Comparison of ENCODE assay signal across 9 cellular contexts in genomic region chr9:133048595-133048994, GRCh38. TPM values are rescaled to one million over a fixed set of nuclear protein-coding genes. Genes with fewer than 3 reads are reported as not detected.
DNase-seq lines count a peak whose midpoint lies in the region; ATAC-seq and TF ChIP-seq lines count a peak whose summit lies in the region.
"Had no signal": no experiment of that assay in that cellular context is flagged by ENCODE, and none has a peak within 500 bp of the region (broad histone marks: within the 10 kb centered on the region; RNA-seq: fewer than 3 reads in every experiment).

No MANE protein-coding gene starts in this region.

- TF ChIP-seq CTCF in PC-3 (conservative IDR thresholded peaks at IDR 0.05; ENCODE audit: low read depth, low read length) (peak; percentile 43), endodermal cell (conservative IDR thresholded peaks at IDR 0.05) (peak; percentile 70)

- no peaks in the 10 kb centered on the region for H4K20me1 ChIP-seq in PC-3 (ENCODE audit: low read length)

- peaks cover 2% of the 10 kb centered on the region for H3K4me1 Mint-ChIP-seq in activated naive CD8-positive, alpha-beta T cell treated with anti-CD3 and anti-CD28 coated beads, Interleukin-2, amount 10 ng/mL, durations not matched to agents 7 days and 5 days
- H3K4me1 Mint-ChIP-seq in activated naive CD8-positive, alpha-beta T cell treated with anti-CD3 and anti-CD28 coated beads for 36 hours, result peaks cover 4% of the 10 kb centered on the region
- H3K4me1 Mint-ChIP-seq in endodermal cell, result no peaks in the 10 kb centered on the region

- no peak overlapping the region for H2AFZ ChIP-seq in PC-3 (ENCODE audit: low read length)

- H3K4me1 ChIP-seq in PC-3 (ENCODE audit: insufficient read depth, low read length) (no peaks in the 10 kb centered on the region), endodermal cell (ENCODE audit: control insufficient read depth, insufficient read depth, low read length) (no peaks in the 10 kb centered on the region)

- H3K9me3 ChIP-seq in PC-3 (ENCODE audit: low read length), result no peaks in the 10 kb centered on the region
- no peaks in the 10 kb centered on the region for H3K9me3 ChIP-seq in endodermal cell (ENCODE audit: control insufficient read depth, low read length)
- H3K9me3 ChIP-seq: neutrophil had no signal

- H3K27ac Mint-ChIP-seq in activated naive CD8-positive, alpha-beta T cell treated with anti-CD3 and anti-CD28 coated beads, Interleukin-2, amount 10 ng/mL, durations not matched to agents 7 days and 5 days, result no peak overlapping the region
- no peak overlapping the region for H3K27ac Mint-ChIP-seq in activated naive CD8-positive, alpha-beta T cell treated with anti-CD3 and anti-CD28 coated beads for 36 hours
- H3K27ac Mint-ChIP-seq in endodermal cell, result no peak overlapping the region

- H3K27me3 ChIP-seq in PC-3 (ENCODE audit: low read length) (no peaks in the 10 kb centered on the region), endodermal cell (ENCODE audit: control insufficient read depth, insufficient read depth, low read length, poor library complexity, severe bottlenecking) (no peaks in the 10 kb centered on the region)
- H3K27me3 ChIP-seq: neutrophil had no signal

- no peaks in the 10 kb centered on the region for H3K27me3 Mint-ChIP-seq in activated naive CD8-positive, alpha-beta T cell treated with anti-CD3 and anti-CD28 coated beads, Interleukin-2, amount 10 ng/mL, durations not matched to agents 7 days and 5 days
- H3K27me3 Mint-ChIP-seq in activated naive CD8-positive, alpha-beta T cell treated with anti-CD3 and anti-CD28 coated beads for 36 hours, result no peaks in the 10 kb centered on the region
- no peaks in the 10 kb centered on the region for H3K27me3 Mint-ChIP-seq in endodermal cell (ENCODE audit: insufficient read depth)

- no peak overlapping the region for H3K4me2 ChIP-seq in PC-3 (ENCODE audit: low read length)

- no peaks in the 10 kb centered on the region for H3K79me2 ChIP-seq in PC-3 (ENCODE audit: low read length)

- CTCF ChIA-PET in PC-3 (lab: Charles Lee), result no interaction called here

- H3K27ac ChIP-seq in PC-3 (ENCODE audit: low read length) (no peak overlapping the region), endodermal cell (ENCODE audit: low read depth, low read length) (no peak overlapping the region)
- H3K27ac ChIP-seq: neutrophil had no signal

- 82 to 100% methylated on average over 2 to 5 of the region's 5 CpGs for WGBS in endodermal cell (ENCODE audit: insufficient coverage in 1 of 2, insufficient read length in 1 of 2), 2 experiments

- no peaks in the 10 kb centered on the region for H3K9me2 ChIP-seq in PC-3 (replicated peaks; ENCODE audit: low read length)

- peaks cover 16% of the 10 kb centered on the region for H3K36me3 Mint-ChIP-seq in activated naive CD8-positive, alpha-beta T cell treated with anti-CD3 and anti-CD28 coated beads, Interleukin-2, amount 10 ng/mL, durations not matched to agents 7 days and 5 days
- peaks cover 13% of the 10 kb centered on the region for H3K36me3 Mint-ChIP-seq in activated naive CD8-positive, alpha-beta T cell treated with anti-CD3 and anti-CD28 coated beads for 36 hours
- peaks cover 74% of the 10 kb centered on the region for H3K36me3 Mint-ChIP-seq in endodermal cell (ENCODE audit: low read depth)

- POLR2A ChIA-PET in activated naive CD8-positive, alpha-beta T cell treated with anti-CD3 and anti-CD28 coated beads, Interleukin-2, amount 10 ng/mL, durations not matched to agents 7 days and 5 days (lab: Charles Lee), result interaction anchor here (1.1 to 1.2 kb wide), 3 partner anchors 18 to 99 kb away, joined by 3 to 4 read pairs (median 3); partner anchors contain the start of gene GTF3C5
- POLR2A ChIA-PET in PC-3 (lab: Charles Lee; ENCODE audit: unreplicated experiment), result no interaction called here

- no peak overlapping the region for H3K4me3 ChIP-seq in PC-3 (ENCODE audit: low read length)
- no peak overlapping the region for H3K4me3 ChIP-seq in endodermal cell (ENCODE audit: low read length)

- no peak overlapping the region for H3K9ac ChIP-seq in PC-3 (ENCODE audit: low read length)
- no peak overlapping the region for H3K9ac ChIP-seq in endodermal cell (ENCODE audit: extremely low read depth, low read length, poor library complexity, severe bottlenecking)

- no TSS peak for BruUV-seq in PC-3 (replicated peaks; lab: Mats Ljungman, UMichigan)

- intact Hi-C loops in PC-3 (cut with micrococcal nuclease), result loop anchor here (2.0 kb wide), 1 partner anchor 98 kb away; no protein-coding TSS in a partner anchor
- intact Hi-C loops in posterior cingulate gyrus (cut with DNase I), result loop anchor here (2.0 to 5.0 kb wide), 2 partner anchors 54 to 98 kb away; no protein-coding TSS in a partner anchor
- intact Hi-C loops in posterior vena cava (cut with DNase I), result loop anchor here in 1 of 2 donors (10.0 kb wide), 1 partner anchor 96 kb away; no protein-coding TSS in a partner anchor

- H3K36me3 ChIP-seq in PC-3 (ENCODE audit: low read depth, low read length) (peaks cover 4% of the 10 kb centered on the region; the same call in 1 of the 2 replicates), endodermal cell (ENCODE audit: control insufficient read depth, insufficient read depth, low read length) (peaks cover 83% of the 10 kb centered on the region)

- H3K4me3 Mint-ChIP-seq in activated naive CD8-positive, alpha-beta T cell treated with anti-CD3 and anti-CD28 coated beads, Interleukin-2, amount 10 ng/mL, durations not matched to agents 7 days and 5 days, result no peak overlapping the region
- H3K4me3 Mint-ChIP-seq in activated naive CD8-positive, alpha-beta T cell treated with anti-CD3 and anti-CD28 coated beads for 36 hours, result no peak overlapping the region
- H3K4me3 Mint-ChIP-seq in endodermal cell, result no peak overlapping the region

- ATAC-seq in activated naive CD8-positive, alpha-beta T cell treated with anti-CD3 and anti-CD28 coated beads, Interleukin-2, amount 10 ng/mL, durations not matched to agents 7 days and 5 days (ENCODE audit: low read depth), result peak; percentile 82
- ATAC-seq in PC-3, result peak; percentile 49; the same call in 1 of the 2 replicates

- H3K9me3 Mint-ChIP-seq in activated naive CD8-positive, alpha-beta T cell treated with anti-CD3 and anti-CD28 coated beads, Interleukin-2, amount 10 ng/mL, durations not matched to agents 7 days and 5 days, result no peaks in the 10 kb centered on the region
- H3K9me3 Mint-ChIP-seq in activated naive CD8-positive, alpha-beta T cell treated with anti-CD3 and anti-CD28 coated beads for 36 hours, result no peaks in the 10 kb centered on the region
- H3K9me3 Mint-ChIP-seq in endodermal cell, result no peaks in the 10 kb centered on the region

- no peaks in the 10 kb centered on the region for H3F3A ChIP-seq in PC-3 (ENCODE audit: low read length, unreplicated experiment)

- no peak for DNase-seq in activated naive CD8-positive, alpha-beta T cell treated with anti-CD3 and anti-CD28 coated beads, Interleukin-2, amount 10 ng/mL, durations not matched to agents 7 days and 5 days
- DNase-seq in activated naive CD8-positive, alpha-beta T cell treated with anti-CD3 and anti-CD28 coated beads for 36 hours, result no peak
- DNase-seq in PC-3 (peak; percentile 30), endodermal cell (peak; percentile 73), posterior cingulate gyrus (peak in 8 of 10 donors; percentile 35 to 92 (median 64)), SKM-1 (lab: John Stamatoyannopoulos, UW; ENCODE audit: unreplicated experiment) (no peak), posterior vena cava (ENCODE audit: low spot score) (no peak)
- no peak for DNase-seq in stimulated activated CD4-positive, alpha-beta T cell treated with anti-CD3 and anti-CD28 coated beads, Interleukin-1b, Interleukin-23, amount 100 ng/mL, for 48 hours

RNA-seq across cellular contexts. Expression of gene CEL, which starts 13.2 kb away (rescaled TPM):
- 1 to 10 TPM; 1.4 to 2.3 TPM for total RNA-seq in activated naive CD8-positive, alpha-beta T cell treated with anti-CD3 and anti-CD28 coated beads, Interleukin-2, amount 10 ng/mL, durations not matched to agents 7 days and 5 days
- total RNA-seq in activated naive CD8-positive, alpha-beta T cell treated with anti-CD3 and anti-CD28 coated beads for 36 hours, result 1 to 10 TPM; 2.3 to 2.8 TPM
- 0.46 and 0.47 TPM in 2 replicates for total RNA-seq in PC-3 (2014; rRNA removed)
- total RNA-seq in endodermal cell, result 1 to 10 TPM; 1.7 to 3.3 TPM
- polyA plus RNA-seq in endodermal cell (2013, experiment 1 of 2), result 2.8 TPM
- 2.2 TPM for polyA plus RNA-seq in endodermal cell (2013, experiment 2 of 2)
- total RNA-seq in posterior vena cava, result 1 to 10 TPM in 1 of 2 donors, under 1 TPM in 1; 0.51 to 2.8 TPM

RNA-seq across cellular contexts. Expression of gene GTF3C5, which starts 17.8 kb away (rescaled TPM):
- total RNA-seq in activated naive CD8-positive, alpha-beta T cell treated with anti-CD3 and anti-CD28 coated beads, Interleukin-2, amount 10 ng/mL, durations not matched to agents 7 days and 5 days, result 10 to 100 TPM; 86.4 to 97.5 TPM
- total RNA-seq in activated naive CD8-positive, alpha-beta T cell treated with anti-CD3 and anti-CD28 coated beads for 36 hours, result 10 to 100 TPM; 85.4 to 90.2 TPM
- total RNA-seq in PC-3 (2014; rRNA removed) (78.5 and 98.3 TPM in 2 replicates), endodermal cell (10 to 100 TPM; 89.7 to 94.6 TPM), posterior vena cava (10 to 100 TPM; 25.9 to 27.9 TPM)
- 83.2 TPM for polyA plus RNA-seq in endodermal cell (2013, experiment 1 of 2)
- polyA plus RNA-seq in endodermal cell (2013, experiment 2 of 2), result 78.9 TPM

Comparison
In these comparisons a context has a peak if more than half of its experiments do, and no peak if none do; other contexts are left out.
1. DNase-seq: peak in PC-3 (single experiment), endodermal cell (single experiment) and posterior cingulate gyrus (8 of 10); none in activated naive CD8-positive, alpha-beta T cell treated with anti-CD3 and anti-CD28 coated beads, Interleukin-2, amount 10 ng/mL, durations not matched to agents 7 days and 5 days (single experiment), activated naive CD8-positive, alpha-beta T cell treated with anti-CD3 and anti-CD28 coated beads for 36 hours (single experiment), SKM-1 (single experiment), stimulated activated CD4-positive, alpha-beta T cell treated with anti-CD3 and anti-CD28 coated beads, Interleukin-1b, Interleukin-23, amount 100 ng/mL, for 48 hours (single experiment) and posterior vena cava (single experiment).